11 cellular contexts compared by ENCODE assay signal in the genomic region with DNA sequence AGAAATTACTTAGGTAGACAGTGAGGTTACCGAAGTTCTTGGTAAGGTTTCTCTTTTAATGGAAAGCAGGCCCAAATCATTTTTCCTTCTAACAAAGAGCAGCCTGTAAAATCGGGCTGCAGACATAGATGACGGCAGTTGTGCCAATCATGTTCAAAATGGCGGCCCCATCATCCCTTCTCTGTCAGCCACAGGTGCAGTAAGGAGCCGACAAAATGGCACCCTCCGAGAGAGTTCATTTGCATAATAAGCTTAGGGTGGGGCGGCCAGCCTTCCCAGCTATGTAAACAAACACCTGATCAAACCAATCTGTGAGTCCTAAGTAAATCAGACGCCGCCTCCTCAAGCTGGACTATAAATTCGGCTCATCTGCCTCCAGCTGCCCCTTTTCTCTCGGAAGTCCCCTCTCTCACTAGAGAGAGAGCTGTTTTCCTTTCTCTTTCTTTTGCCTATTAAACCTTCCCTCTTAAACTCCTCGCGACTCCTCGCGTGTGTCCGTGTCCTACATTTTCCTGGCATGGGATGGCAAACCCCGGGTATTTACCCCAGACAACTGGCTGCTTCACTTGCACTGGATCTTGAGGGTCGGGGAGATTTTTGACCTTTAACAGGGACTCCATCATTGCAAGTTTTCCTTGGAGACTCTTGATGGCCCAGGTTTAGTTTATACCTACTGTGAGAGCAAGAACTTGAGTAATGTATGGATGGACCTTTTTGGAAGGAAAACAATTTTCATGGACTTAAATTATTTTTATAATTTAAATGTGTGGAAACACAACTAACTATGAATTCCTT. TPM values are rescaled to one million over a fixed set of nuclear protein-coding genes. Genes with fewer than 3 reads are reported as not detected.
A peak's percentile ranks its signal among the peaks of the same experiment; 100 is the strongest.
DNase-seq lines count a peak whose midpoint lies in the region; ATAC-seq and TF ChIP-seq lines count a peak whose summit lies in the region.
"Had no signal": no experiment of that assay in that cellular context is flagged by ENCODE, and none has a peak within 500 bp of the region (broad histone marks: within the 10 kb centered on the region; RNA-seq: fewer than 3 reads in every experiment).

No MANE protein-coding gene starts in this region.

- POLR2A ChIA-PET in Panc1 (lab: Charles Lee) = no interaction called here

- TF ChIP-seq CTCF in Panc1 (IDR thresholded peaks at IDR 0.05) (no peak), gastroesophageal sphincter (IDR thresholded peaks at IDR 0.05) (no peak), testis (IDR thresholded peaks at IDR 0.05) (no peak), GM20000 (IDR thresholded peaks at IDR 0.05; ENCODE audit: extremely low read depth, missing control alignments) (no peak)

- DNase-seq in SHP77 (lab: John Stamatoyannopoulos, UW) = peak; percentile 6 to 21
- DNase-seq in SHP77 treated with DMSO at 0.1 percent for 48 hours (lab: John Stamatoyannopoulos, UW) = no peak
- DNase-seq in Panc1 (ENCODE audit: low read depth, low spot score) = no peak
- DNase-seq in testis = peak; percentile 64
- DNase-seq in H4 (ENCODE audit: low spot score) = no peak
- DNase-seq in islet precursor cell = no peak
- no peak for DNase-seq in GM20000 (ENCODE audit: low spot score)
- DNase-seq: activated CD4-positive, alpha-beta memory T cell treated with anti-CD3 and anti-CD28 coated beads, Interleukin-2, amount 10 ng/mL, durations not matched to agents 7 days and 5 days; stimulated activated CD4-positive, alpha-beta T cell treated with anti-CD3 and anti-CD28 coated beads, Interleukin-4, amount 100 ng/mL, for 1 hour had no signal

- TF ChIP-seq POLR2A in gastroesophageal sphincter (IDR thresholded peaks at IDR 0.05) (no peak), testis (IDR thresholded peaks at IDR 0.05) (no peak)

- H3K27ac ChIP-seq in Panc1 (ENCODE audit: low read length) = peak overlapping the region; percentile 51; the same call in 1 of the 2 replicates
- peak overlapping the region; percentile 11 to 87 (median 84) for H3K27ac ChIP-seq in gastroesophageal sphincter
- H3K27ac ChIP-seq in testis = peak overlapping the region in 1 of 2 donors; percentile 22
- H3K27ac ChIP-seq: neutrophil had no signal

- H3K36me3 ChIP-seq in Panc1 (ENCODE audit: control insufficient read depth, insufficient read depth, low read length) = no peaks in the 10 kb centered on the region
- no peaks in the 10 kb centered on the region for H3K36me3 ChIP-seq in gastroesophageal sphincter
- H3K36me3 ChIP-seq in testis (ENCODE audit: low read depth, missing control alignments) = no peaks in the 10 kb centered on the region
- H3K36me3 ChIP-seq: neutrophil had no signal

- H3K4me1 ChIP-seq in Panc1 (ENCODE audit: control insufficient read depth, insufficient read depth, low read length) (peaks cover 13% of the 10 kb centered on the region; the same call in 1 of the 2 replicates), gastroesophageal sphincter (peaks cover 0 to 39% (median 6%) of the 10 kb centered on the region in 3 donors), testis (peaks cover 27% of the 10 kb centered on the region)

- ATAC-seq in Panc1 (no peak), gastroesophageal sphincter (no peak)

- in situ Hi-C loops in Panc1 (cut with HindIII; ENCODE audit: low pct_unique_long_range_greater_than_20kb, low sequenced_read_pairs) = no loop called here

- H3K27me3 ChIP-seq in Panc1 (ENCODE audit: control insufficient read depth, insufficient read depth, low read length) (no peaks in the 10 kb centered on the region), gastroesophageal sphincter (no peaks in the 10 kb centered on the region), testis (no peaks in the 10 kb centered on the region)
- H3K27me3 ChIP-seq: neutrophil had no signal

- no TSS peak for BruUV-seq in Panc1 (replicated peaks; lab: Mats Ljungman, UMichigan)

- no peak overlapping the region for H3K4me3 ChIP-seq in Panc1 (ENCODE audit: low read depth in 2 of 2, low read length in 2 of 2)
- no peak overlapping the region for H3K4me3 ChIP-seq in gastroesophageal sphincter
- H3K4me3 ChIP-seq in testis = peak overlapping the region in 1 of 2 donors; percentile 30

- intact Hi-C loops in Panc1 (cut with micrococcal nuclease; ENCODE audit: unreplicated experiment) (loop anchor here (5.0 kb wide), 2 partner anchors 148 to 198 kb away; no protein-coding TSS in a partner anchor), testis (cut with DNase I; ENCODE audit: low total_unique reads) (no loop called here)

- CTCF ChIA-PET in Panc1 (lab: Charles Lee) = no interaction called here

- 68 to 72% methylated on average over 10 to 18 of the region's 18 CpGs for WGBS in gastroesophageal sphincter (ENCODE audit: low coverage in 1 of 2), 2 donors
- WGBS in testis, 2 donors = 63 to 69% methylated on average over 18 of the region's 18 CpGs

- no peak for TF ChIP-seq EP300 in gastroesophageal sphincter (IDR thresholded peaks at IDR 0.05)

- H3K9me3 ChIP-seq in Panc1 (ENCODE audit: control insufficient read depth, insufficient read depth, low read depth, low read length) (no peaks in the 10 kb centered on the region; the same call in 1 of the 2 replicates), gastroesophageal sphincter (peaks cover 0 to 10% (median 0%) of the 10 kb centered on the region in 3 donors), testis (no peaks in the 10 kb centered on the region)
- H3K9me3 ChIP-seq: neutrophil had no signal

RNA-seq across cellular contexts. Expression of a gene that starts 8.9 kb away (rescaled TPM):
- 95.2 TPM for total RNA-seq in Panc1 (2021; ENCODE audit: unreplicated experiment)
- polyA plus RNA-seq in Panc1 (2012; ENCODE audit: insufficient read length) = 139 TPM
- 10 to 100 TPM; 25.4 to 40.4 (median 30.9) TPM for total RNA-seq in gastroesophageal sphincter
- total RNA-seq in testis = 10 to 100 TPM; 94.6 to 97.6 TPM
- polyA plus RNA-seq in testis (ENCODE audit: insufficient read depth, low read depth, low replicate concordance) = 33.8 TPM
- total RNA-seq in H4 (2014; rRNA removed; shearing (Covaris generic)) = 16.0 and 30.1 TPM in 2 replicates

RNA-seq across cellular contexts. Expression of a gene that starts 32.6 kb away (rescaled TPM):
- total RNA-seq in Panc1 (2021; ENCODE audit: unreplicated experiment) = 27.5 TPM
- polyA plus RNA-seq in Panc1 (2012; ENCODE audit: insufficient read length) = 24.5 TPM
- 10 to 100 TPM in 3 of 4 donors, 1 to 10 TPM in 1; 9.4 to 16.4 (median 11.8) TPM for total RNA-seq in gastroesophageal sphincter
- total RNA-seq in testis = 10 to 100 TPM; 23.0 to 30.6 TPM
- 38.1 TPM for polyA plus RNA-seq in testis (ENCODE audit: insufficient read depth, low read depth, low replicate concordance)
- total RNA-seq in H4 (2014; rRNA removed; shearing (Covaris generic)) = 8.4 and 8.5 TPM in 2 replicates

RNA-seq across cellular contexts. Expression of a gene that starts 38.6 kb away (rescaled TPM):
- total RNA-seq in Panc1 (2021; ENCODE audit: unreplicated experiment) (42.7 TPM), gastroesophageal sphincter (10 to 100 TPM in 3 of 4 donors, 1 to 10 TPM in 1; 9.7 to 16.5 (median 12.8) TPM), testis (10 to 100 TPM; 36.5 to 45.5 TPM)
- polyA plus RNA-seq in Panc1 (2012; ENCODE audit: insufficient read length) = 32.4 TPM
- 31.4 TPM for polyA plus RNA-seq in testis (ENCODE audit: insufficient read depth, low read depth, low replicate concordance)
- total RNA-seq in H4 (2014; rRNA removed; shearing (Covaris generic)) = 10.5 and 17.6 TPM in 2 replicates

RNA-seq across cellular contexts. Expression of a gene that starts 56.5 kb away (rescaled TPM):
- total RNA-seq in Panc1 (2021; ENCODE audit: unreplicated experiment) = not detected
- polyA plus RNA-seq in Panc1 (2012; ENCODE audit: insufficient read length) = not detected
- not detected for total RNA-seq in gastroesophageal sphincter
- total RNA-seq in testis = not detected
- 0.94 TPM for polyA plus RNA-seq in testis (ENCODE audit: insufficient read depth, low read depth, low replicate concordance)
- total RNA-seq in H4 (2014; rRNA removed; shearing (Covaris generic)) = not detected in 2 replicates
- total RNA-seq: activated CD4-positive, alpha-beta memory T cell treated with anti-CD3 and anti-CD28 coated beads, Interleukin-2, amount 10 ng/mL, durations not matched to agents 7 days and 5 days had no signal

Comparison
In these comparisons a context has a peak if more than half of its experiments do, and no peak if none do; other contexts are left out.
1. DNase-seq: peak in SHP77 (2 of 2) and testis (single experiment); none in SHP77 treated with DMSO at 0.1 percent for 48 hours (single experiment), Panc1 (single experiment), H4 (single experiment), islet precursor cell (single experiment) and GM20000 (single experiment).